Comparison of ENCODE assay signal across 8 cellular contexts in genomic region chr19:35213678-35214632, GRCh38. TPM values are rescaled to one million over a fixed set of nuclear protein-coding genes. Genes with fewer than 3 reads are reported as not detected.
A peak's percentile ranks its signal among the peaks of the same experiment; 100 is the strongest.
DNase-seq lines count a peak whose midpoint lies in the region; ATAC-seq lines count a peak whose summit lies in the region.

No MANE protein-coding gene starts in this region.

- H3K27ac ChIP-seq in CD8-positive, alpha-beta memory T cell (ENCODE audit: low read depth, low read length), result peak overlapping the region; percentile 86

- POLR2A ChIA-PET in CD8-positive, alpha-beta memory T cell (lab: Charles Lee), result interaction anchor here (0.6 to 1.3 kb wide), 3 partner anchors 54 to 70 kb away, joined by 3 to 7 read pairs (median 7); partner anchors contain the start of gene FXYD5

- H3K4me3 ChIP-seq in CD8-positive, alpha-beta memory T cell (ENCODE audit: low read length), result no peak overlapping the region

- peaks cover 0 to 2% (median 0%) of the 10 kb centered on the region in 5 donors for H3K9me3 Mint-ChIP-seq in CD8-positive, alpha-beta memory T cell

- peaks cover 0 to 6% of the 10 kb centered on the region in 2 donors for H3K27me3 Mint-ChIP-seq in CD8-positive, alpha-beta memory T cell

- no peaks in the 10 kb centered on the region for H3K36me3 ChIP-seq in CD8-positive, alpha-beta memory T cell (ENCODE audit: insufficient read depth, low read length)

- H3K4me1 ChIP-seq in CD8-positive, alpha-beta memory T cell (ENCODE audit: insufficient read depth, low read length), result peaks cover 71% of the 10 kb centered on the region

- peak; percentile 59 to 92 (median 91) for DNase-seq in CD8-positive, alpha-beta memory T cell
- peak; percentile 93 for DNase-seq in NCI-H1105 (lab: John Stamatoyannopoulos, UW)
- DNase-seq in T-helper 2 cell, result peak in 4 of 5 experiments; percentile 54 to 97 (median 78)
- DNase-seq in astrocyte of the hippocampus (ENCODE audit: low read depth, low spot score), result peak; percentile 11
- DNase-seq in left colon, result peak; percentile 76 to 82
- DNase-seq in stimulated activated CD8-positive, alpha-beta memory T cell treated with anti-CD3 and anti-CD28 coated beads, Interleukin-2, amount 100 ng/mL, for 1 hour (ENCODE audit: low read depth in 2 of 2), result peak; percentile 61 to 64
- DNase-seq in GM03348 (ENCODE audit: low spot score), result no peak

- ATAC-seq in GM21619 (IDR thresholded peaks at IDR 0.05; ENCODE audit: unreplicated experiment) (peak; percentile 53), left colon (peak; percentile 89)

- H3K4me3 Mint-ChIP-seq in CD8-positive, alpha-beta memory T cell, result peak overlapping the region; percentile 51 to 88 (median 74)

- H3K9me3 ChIP-seq in CD8-positive, alpha-beta memory T cell (ENCODE audit: low read length), result no peaks in the 10 kb centered on the region

- CTCF ChIA-PET in CD8-positive, alpha-beta memory T cell (lab: Charles Lee), result interaction anchor here (0.7 to 2.2 kb wide), 5 partner anchors 10 to 71 kb away, joined by 3 to 8 read pairs (median 3); partner anchors contain the start of gene FXYD7

- H3K4me1 Mint-ChIP-seq in CD8-positive, alpha-beta memory T cell, result peaks cover 55 to 78% (median 70%) of the 10 kb centered on the region in 3 donors

- intact Hi-C loops in left colon (cut with DNase I, micrococcal nuclease), result no loop called here

- H3K27ac Mint-ChIP-seq in CD8-positive, alpha-beta memory T cell, result peak overlapping the region; percentile 98 to 100 (median 99)

- H3K27me3 ChIP-seq in CD8-positive, alpha-beta memory T cell (ENCODE audit: insufficient read depth, low read length, poor library complexity, severe bottlenecking), result no peaks in the 10 kb centered on the region

- peaks cover 0 to 7% (median 2%) of the 10 kb centered on the region in 3 donors for H3K36me3 Mint-ChIP-seq in CD8-positive, alpha-beta memory T cell

RNA-seq across cellular contexts. Expression of gene FAM187B, which starts 14.6 kb away (rescaled TPM):
- not detected for total RNA-seq in CD8-positive, alpha-beta memory T cell
- polyA plus RNA-seq in CD8-positive, alpha-beta memory T cell, result not detected
- total RNA-seq in left colon, result not detected

RNA-seq across cellular contexts. Expression of gene LSR, which starts 34.8 kb away (rescaled TPM):
- total RNA-seq in CD8-positive, alpha-beta memory T cell, result 10 to 100 TPM; 23.5 to 27.5 TPM
- 77.8 TPM for polyA plus RNA-seq in CD8-positive, alpha-beta memory T cell
- total RNA-seq in left colon, result 100 to 1,000 TPM; 323 to 324 TPM

RNA-seq across cellular contexts. Expression of gene USF2, which starts 54.8 kb away (rescaled TPM):
- total RNA-seq in CD8-positive, alpha-beta memory T cell, result 100 to 1,000 TPM; 125 to 132 TPM
- 9.2 TPM for polyA plus RNA-seq in CD8-positive, alpha-beta memory T cell
- 10 to 100 TPM; 85.9 to 96.2 TPM for total RNA-seq in left colon

RNA-seq across cellular contexts. Expression of gene FXYD5, which starts 59.4 kb away (rescaled TPM):
- total RNA-seq in CD8-positive, alpha-beta memory T cell, result 100 to 1,000 TPM; 295 TPM
- 560 TPM for polyA plus RNA-seq in CD8-positive, alpha-beta memory T cell
- 10 to 100 TPM; 14.9 to 18.3 TPM for total RNA-seq in left colon

Comparison
In these comparisons a context has a peak if more than half of its experiments do, and no peak if none do; other contexts are left out.
1. RNA of gene LSR, which starts 34.8 kb away (total RNA-seq): 323 to 324 TPM in left colon; 23.5 to 27.5 TPM in CD8-positive, alpha-beta memory T cell; every median in the first group is over 10 times any median in the second.